1 cellular context compared by ENCODE assay signal in genomic region chr11:71448257-71449161, GRCh38.
A peak's percentile ranks its signal among the peaks of the same experiment; 100 is the strongest.
TF ChIP-seq lines count a peak whose summit lies in the region.

Gene DHCR7 (minus strand): TSS chr11:71448393. CDS start chr11:71444952, 3,441 bp downstream.

TF ChIP-seq in GM12878, 131 proteins besides CTCF, POLR2A, EP300 and RAD21 (continued from another document):
- TF ChIP-seq PBX3 (IDR thresholded peaks at IDR 0.05; ENCODE audit: insufficient replicate concordance, low read depth, low read length) (peak; percentile 94), BCL11A (IDR thresholded peaks at IDR 0.05; ENCODE audit: low read depth, low read length) (no peak), ATF3 (IDR thresholded peaks at IDR 0.05; ENCODE audit: borderline replicate concordance, extremely low read depth, low read depth, low read length) (peak; percentile 36; the same call in 1 of the 2 replicates), STAT1 (conservative IDR thresholded peaks at IDR 0.05) (no peak), ATF7 (IDR thresholded peaks at IDR 0.05; ENCODE audit: low read depth) (peak; percentile 69), REST (IDR thresholded peaks at IDR 0.05; ENCODE audit: low read depth, low read length) (no peak), HCFC1 (IDR thresholded peaks at IDR 0.05; ENCODE audit: low read length) (0 out of 2 replicates have a peak, but pooled peaks have one; percentile 9), SIN3A (IDR thresholded peaks at IDR 0.05; ENCODE audit: low read depth, low read length) (peak; percentile 57), IRF3 (IDR thresholded peaks at IDR 0.05) (peak; percentile 93), SMAD5 (IDR thresholded peaks at IDR 0.05; ENCODE audit: low read depth) (no peak), PAX5 (IDR thresholded peaks at IDR 0.05; ENCODE audit: borderline replicate concordance, low read depth, low read length) (0 out of 2 replicates have a peak, but pooled peaks have one; percentile 4), BCL3 (IDR thresholded peaks at IDR 0.05; ENCODE audit: borderline replicate concordance, insufficient read depth, low read depth, low read length, poor library complexity, severe bottlenecking) (no peak), ZNF687 (IDR thresholded peaks at IDR 0.05) (peak; percentile 11; the same call in 1 of the 2 replicates), E2F8 (IDR thresholded peaks at IDR 0.05; ENCODE audit: low read depth, partially characterized antibody) (no peak), BHLHE40 (IDR thresholded peaks at IDR 0.05; ENCODE audit: borderline replicate concordance in 1 of 2, low read depth in 2 of 2, low read length in 1 of 2) (peak in 1 of 2 experiments; percentile 85; a peak in 2 of 4 replicates)
